8 cellular contexts compared by ENCODE assay signal in genomic region chr11:120335928-120336640, GRCh38. TPM values are rescaled to one million over a fixed set of nuclear protein-coding genes. Genes with fewer than 3 reads are reported as not detected.
DNase-seq lines count a peak whose midpoint lies in the region; ATAC-seq and TF ChIP-seq lines count a peak whose summit lies in the region.

TSS of gene ARHGEF12 (plus strand) at chr11:120336413. CDS start at chr11:120337244, 831 bp downstream.

- TF ChIP-seq POLR2A in gastroesophageal sphincter (IDR thresholded peaks at IDR 0.05): peak; percentile 84 to 94

- peak; percentile 37 for TF ChIP-seq CTCF in LNCaP clone FGC (IDR thresholded peaks at IDR 0.05; ENCODE audit: control insufficient read depth, extremely low read depth, insufficient read depth)
- peak in 1 of 4 experiments; percentile 47 for TF ChIP-seq CTCF in gastroesophageal sphincter (IDR thresholded peaks at IDR 0.05)
- no peak for TF ChIP-seq CTCF in neutrophil (IDR thresholded peaks at IDR 0.05)

- CTCF ChIA-PET in activated naive CD4-positive, alpha-beta T cell treated with anti-CD3 and anti-CD28 coated beads, Interleukin-2, amount 10 ng/mL, durations not matched to agents 7 days and 5 days (lab: Charles Lee): interaction anchor here (1.1 to 2.3 kb wide), 7 partner anchors 9 to 468 kb away, joined by 3 to 8 read pairs (median 4); partner anchors contain the start of gene GRIK4

- peaks cover 2% of the 10 kb centered on the region for H3K36me3 Mint-ChIP-seq in activated naive CD4-positive, alpha-beta T cell treated with anti-CD3 and anti-CD28 coated beads, Interleukin-2, amount 10 ng/mL, durations not matched to agents 7 days and 5 days

- peak; percentile 55 for ATAC-seq in GM21723 (IDR thresholded peaks at IDR 0.05; ENCODE audit: unreplicated experiment)
- peak; percentile 85 for ATAC-seq in gastroesophageal sphincter

- H3K36me3 ChIP-seq in gastroesophageal sphincter: peaks cover 0 to 5% of the 10 kb centered on the region in 2 donors
- H3K36me3 ChIP-seq in neutrophil: no peaks in the 10 kb centered on the region
- H3K36me3 ChIP-seq in subcutaneous abdominal adipose tissue (ENCODE audit: control insufficient read depth in 5 of 5, insufficient read depth in 5 of 5, low read length in 5 of 5): no peaks in the 10 kb centered on the region

- peaks cover 20% of the 10 kb centered on the region for H3K4me1 Mint-ChIP-seq in activated naive CD4-positive, alpha-beta T cell treated with anti-CD3 and anti-CD28 coated beads, Interleukin-2, amount 10 ng/mL, durations not matched to agents 7 days and 5 days

- H3K4me1 ChIP-seq in gastroesophageal sphincter (peaks cover 0 to 77% (median 12%) of the 10 kb centered on the region in 3 donors), neutrophil (ENCODE audit: control insufficient read depth in 1 of 2, insufficient read depth in 1 of 2, low read depth in 1 of 2, low read length in 1 of 2) (peaks cover 11 to 29% of the 10 kb centered on the region in 2 experiments), subcutaneous abdominal adipose tissue (ENCODE audit: control insufficient read depth in 5 of 5, insufficient read depth in 5 of 5, low read length in 5 of 5) (peaks cover 2 to 58% (median 51%) of the 10 kb centered on the region in 5 donors)

- H3K27me3 ChIP-seq in gastroesophageal sphincter (no peaks in the 10 kb centered on the region), neutrophil (peaks cover 100% of the 10 kb centered on the region), subcutaneous abdominal adipose tissue (ENCODE audit: control insufficient read depth in 5 of 5, insufficient read depth in 4 of 5, low read length in 5 of 5) (no peaks in the 10 kb centered on the region)

- H3K9ac ChIP-seq in subcutaneous abdominal adipose tissue (ENCODE audit: low read length in 5 of 5): peak within 1 kb of the TSS; percentile 30 to 98 (median 94)

- DNase-seq in DMS53 (lab: John Stamatoyannopoulos, UW): peak; percentile 99
- peak; percentile 92 for DNase-seq in LNCaP clone FGC (ENCODE audit: low read depth)
- DNase-seq in SK-N-DZ (ENCODE audit: low spot score): peak; percentile 86
- DNase-seq in activated naive CD4-positive, alpha-beta T cell treated with anti-CD3 and anti-CD28 coated beads, Interleukin-2, amount 10 ng/mL, durations not matched to agents 7 days and 5 days: peak; percentile 69

- peak within 1 kb of the TSS; percentile 81 for H3K4me3 Mint-ChIP-seq in activated naive CD4-positive, alpha-beta T cell treated with anti-CD3 and anti-CD28 coated beads, Interleukin-2, amount 10 ng/mL, durations not matched to agents 7 days and 5 days

- no peak for TF ChIP-seq EP300 in gastroesophageal sphincter (IDR thresholded peaks at IDR 0.05)

- H3K27me3 Mint-ChIP-seq in activated naive CD4-positive, alpha-beta T cell treated with anti-CD3 and anti-CD28 coated beads, Interleukin-2, amount 10 ng/mL, durations not matched to agents 7 days and 5 days: peaks cover 69% of the 10 kb centered on the region

- H3K4me3 ChIP-seq in LNCaP clone FGC (ENCODE audit: low read depth, low read length) (peak within 1 kb of the TSS; percentile 78), gastroesophageal sphincter (peak within 1 kb of the TSS; percentile 81 to 89), neutrophil (ENCODE audit: low read depth in 1 of 2, low read length in 1 of 2) (peak within 1 kb of the TSS; percentile 59 to 72), subcutaneous abdominal adipose tissue (ENCODE audit: low read depth in 1 of 5, low read length in 5 of 5) (peak within 1 kb of the TSS; percentile 80 to 98 (median 91))

- no CpG with 5 or more reads among the region's 92 CpGs for WGBS in gastroesophageal sphincter (ENCODE audit: low coverage in 1 of 2), 2 donors

- H3K27ac Mint-ChIP-seq in activated naive CD4-positive, alpha-beta T cell treated with anti-CD3 and anti-CD28 coated beads, Interleukin-2, amount 10 ng/mL, durations not matched to agents 7 days and 5 days: peak within 1 kb of the TSS; percentile 51

- no peaks in the 10 kb centered on the region for H3K9me3 Mint-ChIP-seq in activated naive CD4-positive, alpha-beta T cell treated with anti-CD3 and anti-CD28 coated beads, Interleukin-2, amount 10 ng/mL, durations not matched to agents 7 days and 5 days

- H3K27ac ChIP-seq in gastroesophageal sphincter: peak within 1 kb of the TSS; percentile 91 to 99 (median 94)
- H3K27ac ChIP-seq in neutrophil: no peak within 1 kb of the TSS
- H3K27ac ChIP-seq in subcutaneous abdominal adipose tissue (ENCODE audit: low read depth, low read length): peak within 1 kb of the TSS; percentile 94

- H3K9me3 ChIP-seq in gastroesophageal sphincter (no peaks in the 10 kb centered on the region), neutrophil (no peaks in the 10 kb centered on the region), subcutaneous abdominal adipose tissue (ENCODE audit: control insufficient read depth in 5 of 5, low read length in 5 of 5) (no peaks in the 10 kb centered on the region)

RNA-seq across cellular contexts. Expression of gene ARHGEF12, which starts in this region (rescaled TPM):
- polyA plus RNA-seq in SK-N-DZ (2014; cell fraction: cytosol; rRNA removed): 9.8 and 11.4 TPM in 2 replicates
- polyA plus RNA-seq in SK-N-DZ (2014; cell fraction: nucleus; rRNA removed): 7.0 and 8.3 TPM in 2 replicates
- 100 to 1,000 TPM in 3 of 4 donors, 10 to 100 TPM in 1; 99.7 to 135 (median 112) TPM for total RNA-seq in gastroesophageal sphincter
